27 cellular contexts compared by ENCODE assay signal in the genomic region with DNA sequence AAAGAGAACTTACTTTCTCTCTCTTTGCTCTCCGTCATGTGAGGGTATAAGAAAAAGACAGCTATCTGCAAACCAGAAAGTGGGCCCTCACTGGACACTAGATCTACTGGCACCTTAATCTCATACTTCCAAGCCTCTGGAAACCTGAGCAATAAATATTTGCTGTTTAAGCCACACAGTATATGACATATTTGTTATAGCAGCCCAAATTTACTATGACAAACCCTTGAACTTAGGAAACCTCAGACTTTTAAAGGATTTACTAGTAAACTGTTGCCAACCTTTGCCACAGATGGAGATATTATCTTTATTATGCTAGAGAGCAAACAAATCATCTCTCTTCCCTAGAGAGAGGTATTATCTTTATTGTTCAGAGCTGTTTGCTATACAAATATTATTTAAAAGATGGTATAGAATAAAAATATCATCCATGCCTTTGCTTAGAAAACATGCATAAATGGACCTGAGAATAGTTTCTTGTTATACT.
"Had no signal": no experiment of that assay in that cellular context is flagged by ENCODE, and none has a peak within 500 bp of the region (broad histone marks: within the 10 kb centered on the region; RNA-seq: fewer than 3 reads in every experiment).

No MANE protein-coding gene starts in this region.

- H3K27me3 ChIP-seq: ascending aorta, breast epithelium, cardiac muscle cell, dorsolateral prefrontal cortex had no signal

- H3K27ac ChIP-seq: ascending aorta, breast epithelium, cardiac muscle cell, coronary artery, dorsolateral prefrontal cortex had no signal

- H3K4me1 ChIP-seq: ascending aorta, breast epithelium had no signal

- H3K36me3 ChIP-seq: ascending aorta, breast epithelium, cardiac muscle cell had no signal

- H3K4me3 ChIP-seq: ascending aorta, breast epithelium, cardiac muscle cell, coronary artery, dorsolateral prefrontal cortex had no signal

- H3K9me3 ChIP-seq: ascending aorta had no signal

- FAIRE-seq: frontal cortex had no signal

- DNase-seq: activated CD4-positive, alpha-beta memory T cell treated with anti-CD3 and anti-CD28 coated beads for 36 hours; activated CD4-positive, alpha-beta T cell treated with anti-CD3 and anti-CD28 coated beads for 36 hours; activated CD4-positive, alpha-beta T cell treated with anti-CD3 and anti-CD28 coated beads, Interleukin-2, amount 10 ng/mL, durations not matched to agents 24 days and 14 days; activated CD4-positive, CD25-positive, alpha-beta regulatory T cell; activated CD4-positive, CD25-positive, alpha-beta regulatory T cell treated with anti-CD3 and anti-CD28 coated beads, Interleukin-2, amount 50 U/mL, for 72 hours; activated CD8-positive, alpha-beta memory T cell treated with anti-CD3 and anti-CD28 coated beads, Interleukin-2, amount 10 ng/mL, durations not matched to agents 7 days and 5 days; activated CD8-positive, alpha-beta memory T cell treated with anti-CD3 and anti-CD28 coated beads, Interleukin-2, amount 50 U/mL, for 4 hours; activated CD8-positive, alpha-beta T cell treated with anti-CD3 and anti-CD28 coated beads, Interleukin-2, amount 10 ng/mL, durations not matched to agents 7 days and 5 days; activated gamma-delta T cell; activated naive CD4-positive, alpha-beta T cell; activated naive CD4-positive, alpha-beta T cell treated with anti-CD3 and anti-CD28 coated beads, Interleukin-2, amount 10 ng/mL, durations not matched to agents 7 days and 5 days; activated naive CD8-positive, alpha-beta T cell treated with anti-CD3 and anti-CD28 coated beads, Interleukin-2, amount 10 ng/mL, durations not matched to agents 7 days and 5 days; activated T-cell treated with anti-CD3 and anti-CD28 coated beads, Interleukin-2, amount 50 U/mL, for 1 hour; activated T-cell treated with anti-CD3 and anti-CD28 coated beads, Interleukin-2, amount 50 U/mL, for 48 hours; central memory CD4-positive, alpha-beta T cell; cerebellar nuclear complex; dorsolateral prefrontal cortex; effector memory CD4-positive, alpha-beta T cell; endodermal cell; foreskin fibroblast; head of caudate nucleus; T-helper 2 cell had no signal
